ENCODE assay signal across 8 cellular contexts in the genomic region with DNA sequence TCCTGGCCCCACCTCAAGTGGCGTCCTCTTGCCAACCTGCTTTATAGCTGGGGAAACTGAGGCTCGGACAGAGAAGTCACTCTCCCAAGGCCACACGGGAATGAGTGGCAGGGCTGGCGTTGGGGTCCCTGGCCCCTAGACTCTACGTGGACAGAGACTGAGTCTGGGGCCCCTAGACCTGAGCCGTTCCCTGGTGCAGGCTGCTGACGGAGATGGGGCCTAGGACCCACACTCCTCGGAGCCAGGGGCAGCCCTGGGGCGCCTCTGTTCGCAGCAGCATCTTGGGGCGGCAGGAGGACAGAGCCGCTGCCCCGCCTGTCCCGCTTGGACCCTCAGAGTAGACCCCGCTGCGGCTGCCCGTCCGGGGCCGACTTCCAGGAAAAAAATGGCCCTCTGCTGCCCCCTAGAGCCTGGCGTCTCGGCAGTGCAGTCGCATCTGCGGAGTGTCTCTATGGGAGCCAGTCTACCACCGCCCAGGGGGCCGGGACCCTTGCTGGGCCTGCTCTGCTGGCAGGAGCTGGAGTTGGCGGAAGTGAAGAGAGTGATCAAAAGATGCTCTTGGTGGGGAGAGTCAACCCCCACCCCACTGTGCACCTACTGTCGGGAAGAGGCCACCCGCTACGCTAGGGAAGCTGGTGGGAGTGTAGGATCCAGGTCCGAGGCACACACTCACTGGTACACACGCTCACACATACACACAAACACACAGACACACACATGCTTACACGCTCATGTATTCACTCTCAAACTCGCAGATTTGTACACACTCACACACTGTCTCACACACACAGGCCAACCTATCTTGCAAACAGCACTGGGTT.
DNase-seq lines count a peak whose midpoint lies in the region; ATAC-seq and TF ChIP-seq lines count a peak whose summit lies in the region.

No MANE protein-coding gene starts in this region.

- no peaks in the 10 kb centered on the region for H3K27me3 ChIP-seq in BE2C
- 0 out of 2 replicates have a peak, but pooled peaks cover 3% of the 10 kb centered on the region for H3K27me3 ChIP-seq in H9 (ENCODE audit: insufficient read depth, low read length)
- H3K27me3 ChIP-seq in SJSA1 (replicated peaks) = peaks cover 21% of the 10 kb centered on the region
- no peaks in the 10 kb centered on the region for H3K27me3 ChIP-seq in sigmoid colon

- TF ChIP-seq CTCF in BE2C (IDR thresholded peaks at IDR 0.05; ENCODE audit: low read depth, low read length) = peak; percentile 80
- TF ChIP-seq CTCF in H9 (conservative IDR thresholded peaks at IDR 0.05) = peak; percentile 92
- TF ChIP-seq CTCF in sigmoid colon (IDR thresholded peaks at IDR 0.05) = peak; percentile 55 to 85 (median 69)

- no peaks in the 10 kb centered on the region for H4K20me1 ChIP-seq in H9 (ENCODE audit: control insufficient read depth, insufficient read depth, insufficient read length)

- ATAC-seq in Right ventricle myocardium superior (ENCODE audit: poor library complexity) = peak; percentile 89
- no peak for ATAC-seq in HG03175 (IDR thresholded peaks at IDR 0.05; ENCODE audit: unreplicated experiment)
- ATAC-seq in GM19395 (IDR thresholded peaks at IDR 0.05; ENCODE audit: unreplicated experiment) = no peak

- H3K36me3 ChIP-seq in BE2C (no peaks in the 10 kb centered on the region), SJSA1 (no peaks in the 10 kb centered on the region), sigmoid colon (no peaks in the 10 kb centered on the region)

- no peak for TF ChIP-seq POLR2A in sigmoid colon (IDR thresholded peaks at IDR 0.05)

- no peak overlapping the region for H2BK120ac ChIP-seq in H9 (ENCODE audit: low read depth, low read length, poor library complexity, severe bottlenecking)

- no peak overlapping the region for H3K4me2 ChIP-seq in H9 (ENCODE audit: insufficient read depth, insufficient read length, low read length)

- no peak overlapping the region for H2BK20ac ChIP-seq in H9 (ENCODE audit: low read depth, low read length, poor library complexity, severe bottlenecking)

- H3K27ac ChIP-seq in H9 (ENCODE audit: insufficient read length, low read depth, low read length) (no peak overlapping the region), SJSA1 (no peak overlapping the region), sigmoid colon (no peak overlapping the region)

- H3K27ac Mint-ChIP-seq in H9 = no peak overlapping the region
- no peak overlapping the region for H3K27ac Mint-ChIP-seq in activated naive CD4-positive, alpha-beta T cell treated with anti-CD3 and anti-CD28 coated beads for 36 hours

- H3K4ac ChIP-seq in H9 (ENCODE audit: low read depth, low read length) = no peak overlapping the region

- H3K4me3 ChIP-seq in BE2C (ENCODE audit: low read depth, low read length) (no peak overlapping the region), SJSA1 (no peak overlapping the region), sigmoid colon (no peak overlapping the region)

- H3K4me1 ChIP-seq in BE2C (no peaks in the 10 kb centered on the region), H9 (ENCODE audit: insufficient read depth, low read length) (no peaks in the 10 kb centered on the region), SJSA1 (replicated peaks) (peaks cover 4% of the 10 kb centered on the region; the same call in 1 of the 2 replicates), sigmoid colon (peaks cover 0 to 7% (median 5%) of the 10 kb centered on the region in 4 donors)

- peaks cover 0 to 7% (median 2%) of the 10 kb centered on the region in 3 experiments; a peak in 3 of 7 replicates for H3K36me3 Mint-ChIP-seq in H9 (ENCODE audit: insufficient read depth in 1 of 3, low read depth in 3 of 3)
- H3K36me3 Mint-ChIP-seq in activated naive CD4-positive, alpha-beta T cell treated with anti-CD3 and anti-CD28 coated beads for 36 hours (ENCODE audit: low read depth) = no peaks in the 10 kb centered on the region

- no peak for TF ChIP-seq EP300 in sigmoid colon (IDR thresholded peaks at IDR 0.05)

- no peak overlapping the region for H3K14ac ChIP-seq in H9 (ENCODE audit: insufficient read depth, low read length)

- H3K79me1 ChIP-seq in H9 (ENCODE audit: insufficient read depth, low read depth, low read length, poor library complexity, severe bottlenecking) = no peaks in the 10 kb centered on the region

- H2BK15ac ChIP-seq in H9 (ENCODE audit: low read depth, low read length) = no peak overlapping the region

- H2AFZ ChIP-seq in H9 (ENCODE audit: low read length) = no peak overlapping the region

- no peak overlapping the region for H4K91ac ChIP-seq in H9 (ENCODE audit: insufficient read length, low read depth, low read length)

- H3K23ac ChIP-seq in H9 (ENCODE audit: insufficient read length, low read depth, low read length) = no peak overlapping the region

- H2AK5ac ChIP-seq in H9 (ENCODE audit: insufficient read length, low read length) = no peak overlapping the region

- DNase-seq in BE2C (peak; percentile 89), H9 (peak; percentile 79), SJSA1 (ENCODE audit: low read depth in 1 of 2, low spot score in 2 of 2) (peak; percentile 25 to 65), Right ventricle myocardium superior (peak; percentile 70), sigmoid colon (no peak)
- peak; percentile 77 for DNase-seq in activated naive CD4-positive, alpha-beta T cell treated with anti-CD3 and anti-CD28 coated beads for 36 hours

- WGBS in H9 (ENCODE audit: extremely low coverage, insufficient read length, low lambda C conversion rate) = no CpG with 5 or more reads among the region's 33 CpGs
- whole genome bisulfite sequencing in sigmoid colon, 2 donors = 22 to 27% methylated on average over 33 of the region's 33 CpGs

- H3T11ph ChIP-seq in H9 (ENCODE audit: low read length) = no peak overlapping the region

- no peak overlapping the region for H4K5ac ChIP-seq in H9 (ENCODE audit: insufficient read length, low read depth, low read length)

- no peak overlapping the region for H4K8ac ChIP-seq in H9 (replicated peaks; ENCODE audit: insufficient read length, low read depth, low read length)

- no peak overlapping the region for H3K9ac ChIP-seq in H9 (ENCODE audit: extremely low read depth, insufficient read length, low read length)

- peaks cover 58% of the 10 kb centered on the region for H3K27me3 Mint-ChIP-seq in H9 (ENCODE audit: low read depth)
- no peaks in the 10 kb centered on the region for H3K27me3 Mint-ChIP-seq in activated naive CD4-positive, alpha-beta T cell treated with anti-CD3 and anti-CD28 coated beads for 36 hours (ENCODE audit: low read depth)

- peaks cover 18% of the 10 kb centered on the region in 2 experiments for H3K4me1 Mint-ChIP-seq in H9
- H3K4me1 Mint-ChIP-seq in activated naive CD4-positive, alpha-beta T cell treated with anti-CD3 and anti-CD28 coated beads for 36 hours (ENCODE audit: low read depth) = peaks cover 4% of the 10 kb centered on the region

- H3K9me3 ChIP-seq in BE2C = no peaks in the 10 kb centered on the region
- no peaks in the 10 kb centered on the region for H3K9me3 ChIP-seq in H9 (ENCODE audit: control insufficient read depth, low read depth, low read length)
- 0 out of 2 replicates have a peak, but pooled peaks cover 4% of the 10 kb centered on the region for H3K9me3 ChIP-seq in SJSA1 (replicated peaks)
- no peaks in the 10 kb centered on the region for H3K9me3 ChIP-seq in sigmoid colon

- CTCF ChIA-PET in activated naive CD4-positive, alpha-beta T cell treated with anti-CD3 and anti-CD28 coated beads for 36 hours (lab: Charles Lee) = interaction anchor here (0.5 to 2.4 kb wide), 12 partner anchors 9 to 527 kb away, joined by 3 to 16 read pairs (median 3); a partner anchor contains a TSS

- H2BK5ac ChIP-seq in H9 (ENCODE audit: insufficient read length, low read length) = no peak overlapping the region

- H2BK12ac ChIP-seq in H9 (ENCODE audit: insufficient read length, low read depth, low read length) = no peak overlapping the region

- H3K18ac ChIP-seq in H9 (ENCODE audit: insufficient read length, low read depth, low read length) = no peak overlapping the region

- peaks cover 5 to 7% of the 10 kb centered on the region in 2 experiments; a peak in 2 of 5 replicates for H3K9me3 Mint-ChIP-seq in H9
- no peaks in the 10 kb centered on the region for H3K9me3 Mint-ChIP-seq in activated naive CD4-positive, alpha-beta T cell treated with anti-CD3 and anti-CD28 coated beads for 36 hours

- H3K4me3 Mint-ChIP-seq in H9 = no peak overlapping the region
- no peak overlapping the region for H3K4me3 Mint-ChIP-seq in activated naive CD4-positive, alpha-beta T cell treated with anti-CD3 and anti-CD28 coated beads for 36 hours

- no peaks in the 10 kb centered on the region for H3K23me2 ChIP-seq in H9 (ENCODE audit: insufficient read length, low read depth, low read length, poor library complexity, severe bottlenecking)

- intact Hi-C loops in activated naive CD4-positive, alpha-beta T cell treated with anti-CD3 and anti-CD28 coated beads for 36 hours (cut with micrococcal nuclease) = no loop called here
- intact Hi-C loops in Right ventricle myocardium superior (cut with DNase I) = loop anchor here (2.0 to 5.0 kb wide), 2 partner anchors 257 to 527 kb away; a partner anchor contains a TSS
- intact Hi-C loops in sigmoid colon (cut with DNase I) = loop anchor here (1.0 to 10.0 kb wide), 3 partner anchors 422 to 745 kb away; a partner anchor contains a TSS

- H3K56ac ChIP-seq in H9 (ENCODE audit: insufficient read length, low read depth, low read length) = no peak overlapping the region

- no peaks in the 10 kb centered on the region for H3K79me2 ChIP-seq in H9 (ENCODE audit: insufficient read depth, low read length)
